Comparison of ENCODE assay signal across 8 cellular contexts in genomic region chr15:68550498-68551295, GRCh38. TPM values are rescaled to one million over a fixed set of nuclear protein-coding genes. Genes with fewer than 3 reads are reported as not detected.
DNase-seq lines count a peak whose midpoint lies in the region; ATAC-seq and TF ChIP-seq lines count a peak whose summit lies in the region.

No MANE protein-coding gene starts in this region.

- no peaks in the 10 kb centered on the region for H3K36me3 Mint-ChIP-seq in nephron progenitor cell (ENCODE audit: low read depth)

- peaks cover 0 to 54% (median 0%) of the 10 kb centered on the region in 4 donors for H3K27me3 ChIP-seq in esophagus squamous epithelium
- H3K27me3 ChIP-seq in stomach: peaks cover 0 to 41% (median 4%) of the 10 kb centered on the region in 3 donors

- H3K4me1 ChIP-seq in esophagus squamous epithelium (no peaks in the 10 kb centered on the region), stomach (peaks cover 0 to 6% (median 0%) of the 10 kb centered on the region in 4 donors)

- no peak overlapping the region for H3K4me3 Mint-ChIP-seq in nephron progenitor cell

- H3K36me3 ChIP-seq in esophagus squamous epithelium (no peaks in the 10 kb centered on the region), stomach (no peaks in the 10 kb centered on the region)

- H3K9me3 ChIP-seq in esophagus squamous epithelium: no peaks in the 10 kb centered on the region
- no peaks in the 10 kb centered on the region for H3K9me3 ChIP-seq in stomach

- intact Hi-C loops in esophagus squamous epithelium (cut with DNase I): loop anchor here (5.0 to 10.0 kb wide), 2 partner anchors 236 to 327 kb away; no protein-coding TSS in a partner anchor
- intact Hi-C loops in stomach (cut with DNase I; ENCODE audit: low total_unique reads): loop anchor here (5.0 kb wide), 1 partner anchor 122 kb away; no protein-coding TSS in a partner anchor

- DNase-seq in AG09309 (ENCODE audit: low read depth) (no peak), GM20000 (ENCODE audit: low spot score) (peak; percentile 70), NCI-H69 (lab: John Stamatoyannopoulos, UW) (peak; percentile 73), esophagus squamous epithelium (lab: John Stamatoyannopoulos, UW) (no peak), nephron progenitor cell (peak; percentile 90), stomach (peak; percentile 82)
- peak; percentile 78 for DNase-seq in activated CD8-positive, alpha-beta memory T cell treated with anti-CD3 and anti-CD28 coated beads, Interleukin-2, amount 50 U/mL, for 4 hours

- no peak overlapping the region for H3K27ac Mint-ChIP-seq in nephron progenitor cell

- H3K4me3 ChIP-seq in AG09309 (ENCODE audit: control insufficient read depth, low read depth, low read length) (no peak overlapping the region), esophagus squamous epithelium (no peak overlapping the region), stomach (no peak overlapping the region)

- no peak for TF ChIP-seq EP300 in stomach (IDR thresholded peaks at IDR 0.05)

- H3K4me1 Mint-ChIP-seq in nephron progenitor cell: peaks cover 19% of the 10 kb centered on the region

- TF ChIP-seq CTCF in AG09309 (IDR thresholded peaks at IDR 0.05; ENCODE audit: control insufficient read depth, insufficient read depth, low read depth, low read length, missing control alignments) (peak; percentile 80), GM20000 (IDR thresholded peaks at IDR 0.05; ENCODE audit: extremely low read depth, missing control alignments) (peak; percentile 71), esophagus squamous epithelium (IDR thresholded peaks at IDR 0.05) (peak; percentile 79 to 95 (median 85)), nephron progenitor cell (IDR thresholded peaks at IDR 0.05) (peak; percentile 90), stomach (IDR thresholded peaks at IDR 0.05) (peak in 6 of 7 experiments; percentile 41 to 98 (median 88))

- ATAC-seq in HG03439 (IDR thresholded peaks at IDR 0.05; ENCODE audit: unreplicated experiment): no peak

- no peaks in the 10 kb centered on the region for H3K9me3 Mint-ChIP-seq in nephron progenitor cell

- H3K27me3 Mint-ChIP-seq in nephron progenitor cell (ENCODE audit: low read depth, poor library complexity): peaks cover 38% of the 10 kb centered on the region

- 21 to 53% methylated on average over 6 to 12 of the region's 20 CpGs for WGBS in esophagus squamous epithelium, 2 donors
- 19 to 43% (median 39%) methylated on average over 13 to 20 of the region's 20 CpGs for WGBS in stomach, 5 donors

- no peak for TF ChIP-seq POLR2A in esophagus squamous epithelium (IDR thresholded peaks at IDR 0.05)
- no peak for TF ChIP-seq POLR2A in stomach (IDR thresholded peaks at IDR 0.05)

- no peak overlapping the region for H3K27ac ChIP-seq in esophagus squamous epithelium
- H3K27ac ChIP-seq in stomach: no peak overlapping the region

RNA-seq across cellular contexts. Expression of gene CORO2B, which starts 28.1 kb away (rescaled TPM):
- 1 to 10 TPM in 1 of 4 donors, under 1 TPM in 2, not detected in 1; 0.19 to 2.3 (median 0.22) TPM for total RNA-seq in esophagus squamous epithelium
- 1 to 10 TPM in 3 of 5 donors, under 1 TPM in 1, not detected in 1; 0.89 to 2.8 (median 1.7) TPM for total RNA-seq in stomach
- 1 to 10 TPM; 1.2 to 3.7 (median 3.2) TPM for polyA plus RNA-seq in stomach

Comparison
In these comparisons a context has a peak if more than half of its experiments do, and no peak if none do; other contexts are left out.
1. DNase-seq: peak in GM20000 (single experiment), NCI-H69 (single experiment), activated CD8-positive, alpha-beta memory T cell treated with anti-CD3 and anti-CD28 coated beads, Interleukin-2, amount 50 U/mL, for 4 hours (single experiment), nephron progenitor cell (single experiment) and stomach (single experiment); none in AG09309 (single experiment) and esophagus squamous epithelium (single experiment).
2. Peak in every context shown above with its lines, with median percentiles within 50 percentile points of each other: CTCF ChIP-seq.